Comparison of ENCODE assay signal across 21 cellular contexts in the genomic region with DNA sequence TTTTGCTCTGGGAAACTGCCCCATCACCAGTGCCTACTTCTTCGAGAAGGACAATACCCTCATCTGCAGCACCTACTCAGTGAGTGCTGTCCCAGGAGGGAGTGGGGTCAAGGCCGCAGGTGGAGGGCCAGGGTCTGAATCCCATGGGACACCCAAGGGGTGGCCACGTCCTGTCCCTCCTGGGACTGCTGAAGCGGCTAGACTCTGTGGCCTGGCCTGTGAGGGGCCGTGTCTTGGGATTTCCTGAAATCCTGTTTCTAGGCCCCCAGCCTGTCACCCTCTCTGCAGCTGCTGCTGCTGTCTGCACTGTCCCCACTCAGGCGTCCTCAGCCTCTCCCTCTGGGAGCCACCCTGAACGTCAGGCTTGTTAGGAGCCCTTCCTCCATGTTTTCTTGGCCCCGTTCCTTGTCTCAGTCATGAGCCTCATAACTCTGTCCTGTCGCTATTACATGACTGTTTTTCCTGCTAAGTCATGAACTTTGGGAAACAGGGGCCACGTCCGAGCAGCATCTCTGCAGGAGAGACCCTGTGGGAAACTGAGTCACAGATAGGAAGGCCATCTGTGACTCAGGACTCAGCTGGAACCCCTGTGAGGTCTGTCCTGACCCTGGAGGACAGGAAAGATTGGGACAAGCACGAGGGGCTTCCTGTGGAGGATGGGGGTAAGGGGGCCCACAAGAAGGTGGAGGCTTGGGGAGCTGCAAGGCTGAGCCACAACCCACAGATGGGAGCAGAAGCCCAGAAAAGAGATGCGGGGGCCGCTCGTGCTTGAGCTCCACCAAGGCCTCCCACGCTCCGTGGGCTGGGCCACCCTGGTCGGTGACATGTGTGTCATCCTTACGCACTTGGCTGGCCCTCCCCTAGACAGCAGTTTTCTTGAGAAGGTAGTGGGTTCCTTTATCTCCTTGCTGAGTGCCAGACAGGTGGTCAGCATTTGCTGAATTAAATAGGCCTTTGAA. TPM values are rescaled to one million over a fixed set of nuclear protein-coding genes. Genes with fewer than 3 reads are reported as not detected.
DNase-seq lines count a peak whose midpoint lies in the region; ATAC-seq and TF ChIP-seq lines count a peak whose summit lies in the region.
"Had no signal": no experiment of that assay in that cellular context is flagged by ENCODE, and none has a peak within 500 bp of the region (broad histone marks: within the 10 kb centered on the region; RNA-seq: fewer than 3 reads in every experiment).

No MANE protein-coding gene starts in this region.

- H3K4me3 ChIP-seq in RWPE2 (ENCODE audit: severe bottlenecking) (no peak overlapping the region), lower lobe of right lung (no peak overlapping the region), upper lobe of right lung (no peak overlapping the region)
- H3K4me3 ChIP-seq: adrenal gland, coronary artery, gastroesophageal sphincter, suprapubic skin, vagina had no signal

- peak; percentile 40 for DNase-seq in stimulated activated CD4-positive, alpha-beta T cell treated with anti-CD3 and anti-CD28 coated beads, Interleukin-2, amount 100 ng/mL, for 4 hours (ENCODE audit: low read depth)
- DNase-seq in stimulated activated CD4-positive, alpha-beta T cell treated with anti-CD3 and anti-CD28 coated beads, Interleukin-12 subunit alpha, Interleukin-12 subunit beta, amount 100 ng/mL, for 4 hours, result no peak
- DNase-seq in RWPE2 (ENCODE audit: low spot score) (peak; percentile 79), lower lobe of right lung (peak; percentile 38), upper lobe of right lung (peak; percentile 59), superior temporal gyrus (ENCODE audit: extremely low spot score) (no peak), inferior parietal cortex (ENCODE audit: extremely low spot score) (no peak)
- DNase-seq: activated CD4-positive, alpha-beta memory T cell treated with anti-CD3 and anti-CD28 coated beads for 36 hours; adrenal gland; DMS153; islet precursor cell; KBM-7; NCI-H187; NCI-H748 treated with DMSO at 0.1 percent for 48 hours; small intestine; WERI-Rb-1 had no signal

- H3K36me3 ChIP-seq in RWPE2 (ENCODE audit: low read depth) (no peaks in the 10 kb centered on the region), lower lobe of right lung (no peaks in the 10 kb centered on the region), upper lobe of right lung (no peaks in the 10 kb centered on the region)
- H3K36me3 ChIP-seq: adrenal gland, gastroesophageal sphincter, suprapubic skin, vagina, WERI-Rb-1 had no signal

- intact Hi-C loops in lower lobe of right lung (cut with DNase I) (loop anchor here (10.0 kb wide), 1 partner anchor 186 kb away; no protein-coding TSS in a partner anchor), upper lobe of right lung (cut with DNase I) (loop anchor here (10.0 kb wide), 1 partner anchor 396 kb away; no protein-coding TSS in a partner anchor)

- H3K9me3 ChIP-seq in RWPE2 (ENCODE audit: severe bottlenecking) (no peaks in the 10 kb centered on the region), lower lobe of right lung (no peaks in the 10 kb centered on the region), upper lobe of right lung (no peaks in the 10 kb centered on the region)
- H3K9me3 ChIP-seq: adrenal gland, gastroesophageal sphincter, suprapubic skin, vagina had no signal

- TF ChIP-seq CTCF in RWPE2 (IDR thresholded peaks at IDR 0.05; ENCODE audit: poor library complexity, severe bottlenecking) (no peak), lower lobe of right lung (IDR thresholded peaks at IDR 0.05) (no peak), upper lobe of right lung (IDR thresholded peaks at IDR 0.05) (no peak)

- H3K4me1 ChIP-seq in RWPE2 (ENCODE audit: insufficient read depth, poor library complexity, severe bottlenecking) (no peaks in the 10 kb centered on the region), lower lobe of right lung (no peaks in the 10 kb centered on the region), upper lobe of right lung (no peaks in the 10 kb centered on the region)
- H3K4me1 ChIP-seq: adrenal gland, gastroesophageal sphincter, suprapubic skin, vagina had no signal

- ATAC-seq in RWPE2 (ENCODE audit: low read depth) (no peak), lower lobe of right lung (no peak), upper lobe of right lung (no peak)
- ATAC-seq: gastroesophageal sphincter, HCT116 had no signal

- H3K27me3 ChIP-seq in RWPE2 (ENCODE audit: insufficient read depth, poor library complexity, severe bottlenecking), result no peaks in the 10 kb centered on the region
- H3K27me3 ChIP-seq in lower lobe of right lung (ENCODE audit: low read depth), result no peaks in the 10 kb centered on the region
- H3K27me3 ChIP-seq in upper lobe of right lung, result no peaks in the 10 kb centered on the region
- H3K27me3 ChIP-seq: gastroesophageal sphincter, suprapubic skin, vagina had no signal

- H3K27ac ChIP-seq in RWPE2 (ENCODE audit: poor library complexity, severe bottlenecking) (no peak overlapping the region), lower lobe of right lung (no peak overlapping the region), upper lobe of right lung (no peak overlapping the region)
- H3K27ac ChIP-seq: adrenal gland, coronary artery, gastroesophageal sphincter, suprapubic skin, vagina, WERI-Rb-1 had no signal

RNA-seq across cellular contexts. Expression of gene EFCAB8, which starts 49.9 kb away (rescaled TPM):
- total RNA-seq in lower lobe of right lung (0.30 TPM), upper lobe of right lung (0.72 TPM)
- total RNA-seq: vagina had no signal

Comparison
In these comparisons a context has a peak if more than half of its experiments do, and no peak if none do; other contexts are left out.
1. DNase-seq: peak in stimulated activated CD4-positive, alpha-beta T cell treated with anti-CD3 and anti-CD28 coated beads, Interleukin-2, amount 100 ng/mL, for 4 hours (single experiment), RWPE2 (single experiment), lower lobe of right lung (single experiment) and upper lobe of right lung (single experiment); none in stimulated activated CD4-positive, alpha-beta T cell treated with anti-CD3 and anti-CD28 coated beads, Interleukin-12 subunit alpha, Interleukin-12 subunit beta, amount 100 ng/mL, for 4 hours (single experiment), superior temporal gyrus (single experiment) and inferior parietal cortex (single experiment).